9 cellular contexts compared by ENCODE assay signal in genomic region chr2:169478339-169478738, GRCh38. TPM values are rescaled to one million over a fixed set of nuclear protein-coding genes. Genes with fewer than 3 reads are reported as not detected.
A peak's percentile ranks its signal among the peaks of the same experiment; 100 is the strongest.
DNase-seq lines count a peak whose midpoint lies in the region; ATAC-seq lines count a peak whose summit lies in the region.
"Had no signal": no experiment of that assay in that cellular context is flagged by ENCODE, and none has a peak within 500 bp of the region (broad histone marks: within the 10 kb centered on the region; RNA-seq: fewer than 3 reads in every experiment).

No MANE protein-coding gene starts in this region.

- peaks cover 8% of the 10 kb centered on the region for H3K4me1 Mint-ChIP-seq in T-helper 1 cell treated with Interleukin-12 subunit alpha and Interleukin-12 subunit beta and Interleukin-4 antibody, amounts not matched to agents 30 μg/mL and 1 μg/mL, for 36 hours (ENCODE audit: low read depth)
- H3K4me1 Mint-ChIP-seq in activated naive CD8-positive, alpha-beta T cell treated with anti-CD3 and anti-CD28 coated beads, Interleukin-2, amount 50 U/mL, for 24 hours: peaks cover 18% of the 10 kb centered on the region

- H3K27me3 Mint-ChIP-seq in T-helper 1 cell treated with Interleukin-12 subunit alpha and Interleukin-12 subunit beta and Interleukin-4 antibody, amounts not matched to agents 30 μg/mL and 1 μg/mL, for 36 hours (ENCODE audit: low read depth): peaks cover 4% of the 10 kb centered on the region
- H3K27me3 Mint-ChIP-seq in activated naive CD8-positive, alpha-beta T cell treated with anti-CD3 and anti-CD28 coated beads, Interleukin-2, amount 50 U/mL, for 24 hours: no peaks in the 10 kb centered on the region

- H3K9me3 ChIP-seq in skeletal muscle satellite cell (replicated peaks; ENCODE audit: low read length): no peaks in the 10 kb centered on the region

- H3K27me3 ChIP-seq in skeletal muscle satellite cell (ENCODE audit: control insufficient read depth, insufficient read depth, low read length): no peaks in the 10 kb centered on the region

- no peaks in the 10 kb centered on the region for H3K36me3 Mint-ChIP-seq in T-helper 1 cell treated with Interleukin-12 subunit alpha and Interleukin-12 subunit beta and Interleukin-4 antibody, amounts not matched to agents 30 μg/mL and 1 μg/mL, for 36 hours (ENCODE audit: low read depth)
- no peaks in the 10 kb centered on the region for H3K36me3 Mint-ChIP-seq in activated naive CD8-positive, alpha-beta T cell treated with anti-CD3 and anti-CD28 coated beads, Interleukin-2, amount 50 U/mL, for 24 hours (ENCODE audit: low read depth)

- DNase-seq in T-helper 1 cell (no peak), iris pigment epithelial cell (ENCODE audit: low read depth) (peak; percentile 52), Kasumi-1 (lab: John Stamatoyannopoulos, UW) (no peak), DMS153 treated with DMSO at 0.1 percent for 48 hours (lab: John Stamatoyannopoulos, UW; ENCODE audit: unreplicated experiment) (no peak)
- no peak for DNase-seq in activated naive CD8-positive, alpha-beta T cell treated with anti-CD3 and anti-CD28 coated beads, Interleukin-2, amount 50 U/mL, for 24 hours
- DNase-seq: NCI-H1436 had no signal

- H3K36me3 ChIP-seq in skeletal muscle satellite cell (ENCODE audit: insufficient read depth, low read length): peaks cover 2% of the 10 kb centered on the region

- peaks cover 9% of the 10 kb centered on the region for H3K4me1 ChIP-seq in skeletal muscle satellite cell (ENCODE audit: control insufficient read depth, insufficient read depth, low read length)

- no peak overlapping the region for H3K27ac Mint-ChIP-seq in T-helper 1 cell treated with Interleukin-12 subunit alpha and Interleukin-12 subunit beta and Interleukin-4 antibody, amounts not matched to agents 30 μg/mL and 1 μg/mL, for 36 hours
- H3K27ac Mint-ChIP-seq in activated naive CD8-positive, alpha-beta T cell treated with anti-CD3 and anti-CD28 coated beads, Interleukin-2, amount 50 U/mL, for 24 hours: no peak overlapping the region

- H3K4me3 ChIP-seq in skeletal muscle satellite cell (ENCODE audit: low read length): peak overlapping the region; percentile 83

- peak overlapping the region; percentile 82 for H3K4me2 ChIP-seq in skeletal muscle satellite cell (ENCODE audit: low read length)

- no peaks in the 10 kb centered on the region for H3K9me3 Mint-ChIP-seq in T-helper 1 cell treated with Interleukin-12 subunit alpha and Interleukin-12 subunit beta and Interleukin-4 antibody, amounts not matched to agents 30 μg/mL and 1 μg/mL, for 36 hours
- no peaks in the 10 kb centered on the region for H3K9me3 Mint-ChIP-seq in activated naive CD8-positive, alpha-beta T cell treated with anti-CD3 and anti-CD28 coated beads, Interleukin-2, amount 50 U/mL, for 24 hours

- ATAC-seq in activated naive CD8-positive, alpha-beta T cell treated with anti-CD3 and anti-CD28 coated beads, Interleukin-2, amount 50 U/mL, for 24 hours: no peak
- no peak for ATAC-seq in HG02642 (IDR thresholded peaks at IDR 0.05; ENCODE audit: poor library complexity, unreplicated experiment)

- peak overlapping the region; percentile 30 for H3K4me3 Mint-ChIP-seq in T-helper 1 cell treated with Interleukin-12 subunit alpha and Interleukin-12 subunit beta and Interleukin-4 antibody, amounts not matched to agents 30 μg/mL and 1 μg/mL, for 36 hours
- peak overlapping the region; percentile 51 for H3K4me3 Mint-ChIP-seq in activated naive CD8-positive, alpha-beta T cell treated with anti-CD3 and anti-CD28 coated beads, Interleukin-2, amount 50 U/mL, for 24 hours

- peak overlapping the region; percentile 86 for H3K9ac ChIP-seq in skeletal muscle satellite cell (ENCODE audit: low read depth, low read length)

RNA-seq across cellular contexts. Expression of gene BBS5, which starts 1.0 kb away (rescaled TPM):
- total RNA-seq in skeletal muscle satellite cell (2012; rRNA removed): 4.3 and 6.1 TPM in 2 replicates

RNA-seq across cellular contexts. Expression of gene KLHL41, which starts 31.2 kb away (rescaled TPM):
- total RNA-seq in skeletal muscle satellite cell (2012; rRNA removed): 3.5 and 15.7 TPM in 2 replicates
